In the genomic region with DNA sequence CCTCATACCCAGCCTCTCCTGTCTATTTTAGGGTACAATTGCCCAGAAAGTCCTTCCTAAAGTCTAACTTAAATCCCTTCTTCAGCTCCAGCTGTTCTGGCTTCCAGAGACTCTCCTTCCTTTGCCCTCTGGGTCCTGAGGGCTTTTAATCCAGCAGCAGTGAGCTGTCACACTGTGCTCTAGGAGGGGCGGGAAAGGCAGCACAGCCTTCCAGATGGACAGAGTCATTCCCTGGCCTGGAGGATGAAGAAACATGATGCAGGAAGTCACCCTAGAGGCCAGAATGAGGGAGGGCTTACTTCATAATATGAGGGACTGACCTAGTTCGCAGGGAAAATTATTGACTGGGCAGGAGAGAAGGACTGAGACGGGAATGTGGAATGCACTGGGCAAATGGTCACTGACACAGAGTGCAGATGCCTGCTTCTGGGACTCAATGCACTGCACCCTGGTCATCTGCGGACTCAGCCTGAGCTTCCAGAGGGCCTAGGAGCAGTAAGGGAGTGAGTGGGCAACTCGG, we compare ENCODE assay signal across 8 cellular contexts. TPM values are rescaled to one million over a fixed set of nuclear protein-coding genes. Genes with fewer than 3 reads are reported as not detected.
DNase-seq lines count a peak whose midpoint lies in the region; TF ChIP-seq lines count a peak whose summit lies in the region.

No MANE protein-coding gene starts in this region.

- peaks cover 0 to 6% (median 4%) of the 10 kb centered on the region in 5 donors for H3K9me3 Mint-ChIP-seq in CD8-positive, alpha-beta memory T cell

- CTCF ChIA-PET in CD8-positive, alpha-beta memory T cell (lab: Charles Lee): interaction anchor here (1.2 to 6.5 kb wide), 3 partner anchors 17 to 46 kb away, joined by 3 to 46 read pairs (median 14); partner anchors contain the start of gene NTRK1

- no peaks in the 10 kb centered on the region for H3K9me3 ChIP-seq in CD8-positive, alpha-beta memory T cell (ENCODE audit: low read length)
- no peaks in the 10 kb centered on the region for H3K9me3 ChIP-seq in osteoblast (ENCODE audit: low read depth, low read length)

- peak overlapping the region; percentile 97 for H3K27ac ChIP-seq in CD8-positive, alpha-beta memory T cell (ENCODE audit: low read depth, low read length)
- peak overlapping the region; percentile 43 for H3K27ac ChIP-seq in osteoblast (ENCODE audit: low read depth, low read length)

- DNase-seq in CD8-positive, alpha-beta memory T cell: no peak
- peak; percentile 85 for DNase-seq in RPMI7951 (ENCODE audit: low read depth)
- DNase-seq in fibroblast of gingiva (ENCODE audit: low read depth): peak; percentile 78
- peak; percentile 97 for DNase-seq in osteoblast (ENCODE audit: insufficient read length, low spot score, missing footprints)
- no peak for DNase-seq in NCI-H1417 treated with DMSO at 0.1 percent for 48 hours (lab: John Stamatoyannopoulos, UW)
- no peak for DNase-seq in Kasumi-1 (lab: John Stamatoyannopoulos, UW)
- DNase-seq in HuH-7 (ENCODE audit: low spot score): no peak
- no peak for DNase-seq in medulla oblongata (ENCODE audit: extremely low spot score)

- peaks cover 58 to 77% (median 62%) of the 10 kb centered on the region in 3 donors for H3K4me1 Mint-ChIP-seq in CD8-positive, alpha-beta memory T cell

- H4K20me1 ChIP-seq in osteoblast (ENCODE audit: insufficient read depth, low read length): no peaks in the 10 kb centered on the region

- H3K36me3 Mint-ChIP-seq in CD8-positive, alpha-beta memory T cell: peaks cover 17 to 60% (median 22%) of the 10 kb centered on the region in 3 donors

- H3K4me1 ChIP-seq in CD8-positive, alpha-beta memory T cell (ENCODE audit: insufficient read depth, low read length): peaks cover 60% of the 10 kb centered on the region
- peaks cover 35% of the 10 kb centered on the region for H3K4me1 ChIP-seq in osteoblast (ENCODE audit: insufficient read depth, low read length)

- H3K79me2 ChIP-seq in osteoblast (ENCODE audit: insufficient read depth, low read length): no peaks in the 10 kb centered on the region

- peak overlapping the region; percentile 68 for H3K4me3 ChIP-seq in CD8-positive, alpha-beta memory T cell (ENCODE audit: low read length)
- no peak overlapping the region for H3K4me3 ChIP-seq in osteoblast (ENCODE audit: insufficient read depth, low read length)

- H3K4me2 ChIP-seq in osteoblast (ENCODE audit: insufficient read depth, low read length): no peak overlapping the region

- H2AFZ ChIP-seq in osteoblast (ENCODE audit: low read length): no peak overlapping the region

- POLR2A ChIA-PET in CD8-positive, alpha-beta memory T cell (lab: Charles Lee): interaction anchor here (2.9 kb wide), 1 partner anchor 45 kb away, joined by 15 read pairs; the partner anchor contains the start of gene NTRK1

- no peaks in the 10 kb centered on the region for H3K27me3 ChIP-seq in CD8-positive, alpha-beta memory T cell (ENCODE audit: insufficient read depth, low read length, poor library complexity, severe bottlenecking)
- H3K27me3 ChIP-seq in osteoblast (ENCODE audit: insufficient read depth, low read length): no peaks in the 10 kb centered on the region

- peak overlapping the region; percentile 99 to 100 (median 99) for H3K27ac Mint-ChIP-seq in CD8-positive, alpha-beta memory T cell

- H3K36me3 ChIP-seq in CD8-positive, alpha-beta memory T cell (ENCODE audit: insufficient read depth, low read length): peaks cover 18% of the 10 kb centered on the region
- no peaks in the 10 kb centered on the region for H3K36me3 ChIP-seq in osteoblast (ENCODE audit: insufficient read depth, low read length)

- H3K4me3 Mint-ChIP-seq in CD8-positive, alpha-beta memory T cell: peak overlapping the region; percentile 85 to 98 (median 94)

- peak; percentile 22 for TF ChIP-seq CTCF in osteoblast (IDR thresholded peaks at IDR 0.05; ENCODE audit: extremely low read depth, low read depth, low read length)

- H3K27me3 Mint-ChIP-seq in CD8-positive, alpha-beta memory T cell: peaks cover 0 to 13% of the 10 kb centered on the region in 2 donors

RNA-seq across cellular contexts. Expression of gene SH2D2A, which starts 1.3 kb away (rescaled TPM):
- 100 to 1,000 TPM; 163 to 170 TPM for total RNA-seq in CD8-positive, alpha-beta memory T cell
- polyA plus RNA-seq in CD8-positive, alpha-beta memory T cell: 62.1 TPM
- total RNA-seq in RPMI7951 (2014; rRNA removed; shearing (Covaris generic)): 0.48 TPM in 1 of 2 replicates, not detected in the other
- 0.29 and 0.36 TPM in 2 replicates for total RNA-seq in osteoblast

RNA-seq across cellular contexts. Expression of gene INSRR, which starts 43.5 kb away (rescaled TPM):
- total RNA-seq in CD8-positive, alpha-beta memory T cell: under 1 TPM in 1 of 2 experiments, not detected in 1; 0.07 TPM
- not detected for polyA plus RNA-seq in CD8-positive, alpha-beta memory T cell
- total RNA-seq in RPMI7951 (2014; rRNA removed; shearing (Covaris generic)): not detected in 2 replicates
- total RNA-seq in osteoblast: 0.29 and 0.36 TPM in 2 replicates

RNA-seq across cellular contexts. Expression of gene NTRK1, which starts 45.3 kb away (rescaled TPM):
- total RNA-seq in CD8-positive, alpha-beta memory T cell: 1 to 10 TPM; 2.9 to 3.0 TPM
- polyA plus RNA-seq in CD8-positive, alpha-beta memory T cell: not detected
- total RNA-seq in RPMI7951 (2014; rRNA removed; shearing (Covaris generic)): not detected in 2 replicates
- total RNA-seq in osteoblast: 0.36 and 0.88 TPM in 2 replicates

RNA-seq across cellular contexts. Expression of gene PRCC, which starts 48.0 kb away (rescaled TPM):
- 100 to 1,000 TPM; 106 to 111 TPM for total RNA-seq in CD8-positive, alpha-beta memory T cell
- polyA plus RNA-seq in CD8-positive, alpha-beta memory T cell: 45.9 TPM
- total RNA-seq in RPMI7951 (2014; rRNA removed; shearing (Covaris generic)): 18.1 and 25.0 TPM in 2 replicates
- total RNA-seq in osteoblast: 18.0 and 22.8 TPM in 2 replicates

Comparison
In these comparisons a context has a peak if more than half of its experiments do, and no peak if none do; other contexts are left out.
1. DNase-seq: peak in RPMI7951 (single experiment), fibroblast of gingiva (single experiment) and osteoblast (single experiment); none in CD8-positive, alpha-beta memory T cell (0 of 5), NCI-H1417 treated with DMSO at 0.1 percent for 48 hours (single experiment), Kasumi-1 (0 of 2), HuH-7 (single experiment) and medulla oblongata (single experiment).
2. RNA of gene SH2D2A, which starts 1.3 kb away (total RNA-seq): 163 to 170 TPM in CD8-positive, alpha-beta memory T cell; 0.48 TPM in RPMI7951 and 0.29 to 0.36 TPM in osteoblast; every median in the first group is over 100 times any median in the second.